Comparison of ENCODE assay signal across 9 cellular contexts in the genomic region with DNA sequence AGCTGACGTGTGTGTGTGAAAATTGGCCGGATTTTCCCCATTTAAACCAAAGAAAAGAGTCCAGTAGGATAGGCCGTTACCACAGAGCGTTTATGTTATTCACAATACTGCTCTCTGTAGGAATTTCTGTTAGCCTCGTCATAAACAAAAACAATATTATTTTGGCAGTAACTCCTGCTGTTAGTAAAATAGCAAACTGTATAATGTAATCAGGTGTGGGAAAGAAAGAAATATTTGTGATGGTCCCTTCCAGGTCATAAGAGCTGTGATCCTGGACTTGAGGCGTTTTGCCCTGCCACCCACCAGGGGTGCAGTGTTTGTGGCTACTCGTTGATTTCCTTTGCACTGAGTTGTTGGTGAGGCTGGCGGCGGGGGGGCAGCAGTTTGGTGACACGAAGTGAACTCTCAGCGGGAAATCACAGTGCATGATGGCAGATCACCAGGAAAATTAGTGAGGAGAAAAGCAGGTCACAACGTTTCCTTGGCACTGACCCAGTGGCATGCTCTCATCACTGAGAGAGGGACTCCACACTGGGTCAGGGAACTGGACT. TPM values are rescaled to one million over a fixed set of nuclear protein-coding genes. Genes with fewer than 3 reads are reported as not detected.
A peak's percentile ranks its signal among the peaks of the same experiment; 100 is the strongest.
DNase-seq lines count a peak whose midpoint lies in the region; ATAC-seq and TF ChIP-seq lines count a peak whose summit lies in the region.
"Had no signal": no experiment of that assay in that cellular context is flagged by ENCODE, and none has a peak within 500 bp of the region (broad histone marks: within the 10 kb centered on the region; RNA-seq: fewer than 3 reads in every experiment).

No MANE protein-coding gene starts in this region.

- ATAC-seq in HG02970 (IDR thresholded peaks at IDR 0.05; ENCODE audit: low FRiP score, unreplicated experiment) (no peak), GM21529 (IDR thresholded peaks at IDR 0.05; ENCODE audit: unreplicated experiment) (no peak), HG03097 (IDR thresholded peaks at IDR 0.05; ENCODE audit: low FRiP score, unreplicated experiment) (no peak)
- ATAC-seq: effector memory CD8-positive, alpha-beta T cell had no signal

- no peaks in the 10 kb centered on the region for H3K9me3 ChIP-seq in esophagus muscularis mucosa

- H3K27ac ChIP-seq in esophagus muscularis mucosa (replicated peaks in 1 of 4): peak overlapping the region; percentile 93 to 97 (median 95)

- peak in 2 of 3 experiments; percentile 14 to 33 for TF ChIP-seq CTCF in esophagus muscularis mucosa (IDR thresholded peaks at IDR 0.05)

- TF ChIP-seq EP300 in esophagus muscularis mucosa (IDR thresholded peaks at IDR 0.05): no peak

- H3K27me3 ChIP-seq in esophagus muscularis mucosa: no peaks in the 10 kb centered on the region

- no peaks in the 10 kb centered on the region for H3K36me3 ChIP-seq in esophagus muscularis mucosa

- DNase-seq in C1 segment of cervical spinal cord (lab: John Stamatoyannopoulos, UW) (peak in 9 of 14 donors; percentile 10 to 78 (median 33)), NAMALWA (ENCODE audit: low spot score) (peak; percentile 30), esophagus muscularis mucosa (ENCODE audit: extremely low spot score) (no peak), occipital lobe (lab: John Stamatoyannopoulos, UW) (peak; percentile 18)
- DNase-seq in stimulated activated CD4-positive, alpha-beta T cell treated with anti-CD3 and anti-CD28 coated beads, Interleukin-12 subunit alpha, Interleukin-12 subunit beta, amount 100 ng/mL, for 4 hours: no peak

- TF ChIP-seq POLR2A in esophagus muscularis mucosa (IDR thresholded peaks at IDR 0.05; ENCODE audit: low read depth): no peak

- H3K4me1 ChIP-seq in esophagus muscularis mucosa: peaks cover 58 to 83% (median 78%) of the 10 kb centered on the region in 4 donors

- intact Hi-C loops in esophagus muscularis mucosa (cut with DNase I): loop anchor here (2.0 to 10.0 kb wide), 3 partner anchors 51 to 171 kb away; no protein-coding TSS in a partner anchor

- H3K4me3 ChIP-seq in esophagus muscularis mucosa: peak overlapping the region; percentile 73 to 92 (median 80)

- WGBS in esophagus muscularis mucosa: 20% methylated on average over 12 of the region's 12 CpGs

RNA-seq across cellular contexts. Expression of a gene that starts 2.8 kb away (rescaled TPM):
- total RNA-seq in esophagus muscularis mucosa (10 to 100 TPM; 18.7 to 27.9 (median 26.6) TPM), occipital lobe (27.8 TPM)

Comparison
In these comparisons a context has a peak if more than half of its experiments do, and no peak if none do; other contexts are left out.
1. DNase-seq: peak in C1 segment of cervical spinal cord (9 of 14), NAMALWA (single experiment) and occipital lobe (single experiment); none in esophagus muscularis mucosa (single experiment) and stimulated activated CD4-positive, alpha-beta T cell treated with anti-CD3 and anti-CD28 coated beads, Interleukin-12 subunit alpha, Interleukin-12 subunit beta, amount 100 ng/mL, for 4 hours (single experiment).